In genomic region chr11:77091146-77091940, GRCh38 we compare ENCODE assay signal across 8 cellular contexts. TPM values are rescaled to one million over a fixed set of nuclear protein-coding genes. Genes with fewer than 3 reads are reported as not detected.
DNase-seq lines count a peak whose midpoint lies in the region; ATAC-seq and TF ChIP-seq lines count a peak whose summit lies in the region.

No MANE protein-coding gene starts in this region.

- peak; percentile 69 for DNase-seq in AG10803 (ENCODE audit: low read depth)
- peak; percentile 26 to 67 for DNase-seq in NCI-H524 (lab: John Stamatoyannopoulos, UW)
- DNase-seq in activated CD4-positive, alpha-beta T cell treated with anti-CD3 and anti-CD28 coated beads, Interleukin-2, amount 50 U/mL, for 1 hour: peak; percentile 80
- DNase-seq in colonic mucosa: peak; percentile 93
- peak; percentile 82 to 83 (median 82) for DNase-seq in right lobe of liver
- peak; percentile 56 to 66 (median 60) for DNase-seq in stimulated activated CD4-positive, alpha-beta T cell treated with anti-CD3 and anti-CD28 coated beads, TNF-alpha, amount 100 ng/mL, for 48 hours (ENCODE audit: low read depth in 3 of 3)

- H3K27me3 ChIP-seq in colonic mucosa: no peaks in the 10 kb centered on the region
- no peaks in the 10 kb centered on the region for H3K27me3 ChIP-seq in right lobe of liver

- peak; percentile 94 for TF ChIP-seq CTCF in AG10803 (conservative IDR thresholded peaks at IDR 0.05; ENCODE audit: low read length)
- TF ChIP-seq CTCF in colonic mucosa (IDR thresholded peaks at IDR 0.05): peak; percentile 77
- TF ChIP-seq CTCF in right lobe of liver (IDR thresholded peaks at IDR 0.05): peak; percentile 88 to 98 (median 90)

- H3K27ac ChIP-seq in colonic mucosa (peak overlapping the region; percentile 86), right lobe of liver (no peak overlapping the region)

- H3K4me3 ChIP-seq in AG10803 (ENCODE audit: low read length) (no peak overlapping the region), colonic mucosa (no peak overlapping the region), right lobe of liver (no peak overlapping the region)

- peak overlapping the region in 1 of 2 donors; percentile 97 for H3K9ac ChIP-seq in colonic mucosa (ENCODE audit: low read depth in 2 of 2, low read length in 2 of 2)

- H3K4me1 ChIP-seq in colonic mucosa (peaks cover 43% of the 10 kb centered on the region), right lobe of liver (peaks cover 0 to 53% (median 24%) of the 10 kb centered on the region in 4 donors)

- ATAC-seq in GM18907 (IDR thresholded peaks at IDR 0.05; ENCODE audit: unreplicated experiment): peak; percentile 78
- peak; percentile 83 for ATAC-seq in HG03342 (IDR thresholded peaks at IDR 0.05; ENCODE audit: unreplicated experiment)
- peak; percentile 54 to 61 (median 58) for ATAC-seq in right lobe of liver

- TF ChIP-seq POLR2A in right lobe of liver (IDR thresholded peaks at IDR 0.05): no peak

- intact Hi-C loops in colonic mucosa (cut with DNase I) (loop anchor here (1.0 kb wide), 1 partner anchor 44 kb away; no protein-coding TSS in a partner anchor), right lobe of liver (cut with DNase I) (loop anchor here (2.0 to 5.0 kb wide), 2 partner anchors 39 to 43 kb away; no protein-coding TSS in a partner anchor)

- H3K36me3 ChIP-seq in colonic mucosa: no peaks in the 10 kb centered on the region
- H3K36me3 ChIP-seq in right lobe of liver: peaks cover 0 to 5% (median 0%) of the 10 kb centered on the region in 4 donors

- H3K9me3 ChIP-seq in colonic mucosa (no peaks in the 10 kb centered on the region), right lobe of liver (no peaks in the 10 kb centered on the region)

- WGBS in right lobe of liver (ENCODE audit: insufficient coverage, low coverage, low lambda C conversion rate, missing lambda C conversion rate): 9% methylated on average over 5 of the region's 9 CpGs

RNA-seq across cellular contexts. Expression of gene OMP, which starts 11.3 kb away (rescaled TPM):
- total RNA-seq in colonic mucosa: 10 to 100 TPM in 1 of 2 donors, 1 to 10 TPM in 1; 7.5 to 16.8 TPM
- 1 to 10 TPM in 5 of 6 experiments, not detected in 1; 1.0 to 4.2 (median 2.0) TPM for total RNA-seq in right lobe of liver

RNA-seq across cellular contexts. Expression of gene CAPN5, which starts 24.6 kb away (rescaled TPM):
- total RNA-seq in colonic mucosa (100 to 1,000 TPM; 258 to 267 TPM), right lobe of liver (10 to 100 TPM; 23.1 to 66.7 (median 43.3) TPM)

RNA-seq across cellular contexts. Expression of gene MYO7A, which starts 36.7 kb away (rescaled TPM):
- total RNA-seq in colonic mucosa: 1 to 10 TPM; 3.8 to 4.1 TPM
- 10 to 100 TPM; 23.6 to 39.6 (median 32.0) TPM for total RNA-seq in right lobe of liver

RNA-seq across cellular contexts. Expression of gene B3GNT6, which starts 57.1 kb away (rescaled TPM):
- 100 to 1,000 TPM in 1 of 2 donors, 10 to 100 TPM in 1; 83.1 to 107 TPM for total RNA-seq in colonic mucosa
- not detected for total RNA-seq in right lobe of liver

Comparison
In these comparisons a context has a peak if more than half of its experiments do, and no peak if none do; other contexts are left out.
1. RNA of gene MYO7A, which starts 36.7 kb away (total RNA-seq): 23.6 to 39.6 TPM in right lobe of liver; 3.8 to 4.1 TPM in colonic mucosa; every median in the first group is over 4 times any median in the second.
2. Peak in every context shown above with its lines, with median percentiles within 50 percentile points of each other: DNase-seq, CTCF ChIP-seq and ATAC-seq.